ENCODE assay signal across 8 cellular contexts in genomic region chrX:82745676-82746170, GRCh38.
DNase-seq lines count a peak whose midpoint lies in the region; ATAC-seq, FAIRE-seq and TF ChIP-seq lines count a peak whose summit lies in the region.
"Not testable (repeated sequence)": the region's sequence is repeated elsewhere in the genome, so short reads cannot be mapped to it uniquely, and the experiment has no call there.

No MANE protein-coding gene starts in this region.

- not testable (repeated sequence) for H3K4ac ChIP-seq in H9 (ENCODE audit: low read depth, low read length)

- not testable (repeated sequence) for H3K23ac ChIP-seq in H9 (ENCODE audit: insufficient read length, low read depth, low read length)

- not testable (repeated sequence) for H3K18ac ChIP-seq in H9 (ENCODE audit: insufficient read length, low read depth, low read length)

- H2AFZ ChIP-seq in H9 (ENCODE audit: low read length), result not testable (repeated sequence)

- H3K14ac ChIP-seq in H9 (ENCODE audit: insufficient read depth, low read length), result not testable (repeated sequence)

- not testable (repeated sequence) for H2BK12ac ChIP-seq in H9 (ENCODE audit: insufficient read length, low read depth, low read length)

- not testable (repeated sequence) for H3K23me2 ChIP-seq in H9 (ENCODE audit: insufficient read length, low read depth, low read length, poor library complexity, severe bottlenecking)

- H3K9me3 Mint-ChIP-seq in H9, result peaks cover 39 to 45% of the 10 kb centered on the region in 2 experiments
- H3K9me3 Mint-ChIP-seq in WTC11, result not testable (repeated sequence)

- not testable (repeated sequence) for H3K36me3 ChIP-seq in colonic mucosa; mucosa of descending colon (ENCODE audit: low read depth)

- H4K20me1 ChIP-seq in H9 (ENCODE audit: control insufficient read depth, insufficient read depth, insufficient read length), result not testable (repeated sequence)

- H3K56ac ChIP-seq in H9 (ENCODE audit: insufficient read length, low read depth, low read length), result not testable (repeated sequence)

- H3K4me3 ChIP-seq in colonic mucosa, mucosa of descending colon: not testable (repeated sequence)

- FAIRE-seq in RCC 7860 (lab: Jason Lieb, UNC), result peak; percentile 94

- not testable (repeated sequence) for H3K27ac ChIP-seq in H9 (ENCODE audit: insufficient read length, low read depth, low read length); colonic mucosa

- not testable (repeated sequence) for H3K27me3 ChIP-seq in H9 (ENCODE audit: insufficient read depth, low read length); colonic mucosa

- H3K27ac Mint-ChIP-seq in H9, result peak overlapping the region in 2 of 3 experiments; percentile 77 to 92; a peak in 1 of 7 replicates
- peak overlapping the region; percentile 70; the same call in 1 of the 2 replicates for H3K27ac Mint-ChIP-seq in WTC11

- not testable (repeated sequence) for H2BK5ac ChIP-seq in H9 (ENCODE audit: insufficient read length, low read length)

- not testable (repeated sequence) for H2BK20ac ChIP-seq in H9 (ENCODE audit: low read depth, low read length, poor library complexity, severe bottlenecking)

- H3K9ac ChIP-seq in H9 (ENCODE audit: extremely low read depth, insufficient read length, low read length); colonic mucosa (ENCODE audit: low read depth in 2 of 2, low read length in 2 of 2): not testable (repeated sequence)

- H3K4me1 Mint-ChIP-seq in H9, result peaks cover 27 to 33% of the 10 kb centered on the region in 2 experiments
- H3K4me1 Mint-ChIP-seq in WTC11, result peaks cover 46% of the 10 kb centered on the region

- not testable (repeated sequence) for H4K5ac ChIP-seq in H9 (ENCODE audit: insufficient read length, low read depth, low read length)

- H2AK5ac ChIP-seq in H9 (ENCODE audit: insufficient read length, low read length), result not testable (repeated sequence)

- peaks cover 12% of the 10 kb centered on the region for H3K9me3 ChIP-seq in H9 (ENCODE audit: control insufficient read depth, low read depth, low read length)
- H3K9me3 ChIP-seq in colonic mucosa, mucosa of descending colon: not testable (repeated sequence)

- not testable (repeated sequence) for H3K4me3 Mint-ChIP-seq in H9, WTC11

- intact Hi-C loops in colonic mucosa (cut with DNase I); mucosa of descending colon (cut with DNase I, micrococcal nuclease): not testable (repeated sequence)

- H2BK120ac ChIP-seq in H9 (ENCODE audit: low read depth, low read length, poor library complexity, severe bottlenecking), result not testable (repeated sequence)

- H3K79me2 ChIP-seq in H9 (ENCODE audit: insufficient read depth, low read length), result not testable (repeated sequence)

- ATAC-seq in WTC11, mucosa of descending colon: not testable (repeated sequence)

- not testable (repeated sequence) for H3K79me1 ChIP-seq in H9 (ENCODE audit: insufficient read depth, low read depth, low read length, poor library complexity, severe bottlenecking)

- not testable (repeated sequence) for H3K4me1 ChIP-seq in H9 (ENCODE audit: insufficient read depth, low read length); colonic mucosa; mucosa of descending colon (ENCODE audit: low read depth)

- CTCF ChIA-PET in WTC11 (lab: Charles Lee), result not testable (repeated sequence)

- H3K36me3 Mint-ChIP-seq in H9 (ENCODE audit: insufficient read depth in 1 of 3, low read depth in 3 of 3); WTC11: not testable (repeated sequence)

- not testable (repeated sequence) for H2BK15ac ChIP-seq in H9 (ENCODE audit: low read depth, low read length)

- WGBS in H9 (ENCODE audit: extremely low coverage, insufficient read length, low lambda C conversion rate), result no CpG with 5 or more reads among the region's 6 CpGs

- H3K4me2 ChIP-seq in H9 (ENCODE audit: insufficient read depth, insufficient read length, low read length), result not testable (repeated sequence)

- not testable (repeated sequence) for H3T11ph ChIP-seq in H9 (ENCODE audit: low read length)

- H4K8ac ChIP-seq in H9 (replicated peaks; ENCODE audit: insufficient read length, low read depth, low read length), result not testable (repeated sequence)

- not testable (repeated sequence) for TF ChIP-seq CTCF in H9 (conservative IDR thresholded peaks at IDR 0.05); WTC11 (IDR thresholded peaks at IDR 0.05); colonic mucosa (IDR thresholded peaks at IDR 0.05); mucosa of descending colon (IDR thresholded peaks at IDR 0.05)

- POLR2A ChIA-PET in WTC11 (lab: Charles Lee), result not testable (repeated sequence)

- not testable (repeated sequence) for H3K27me3 Mint-ChIP-seq in H9 (ENCODE audit: low read depth); WTC11 (ENCODE audit: low read depth)

- H4K91ac ChIP-seq in H9 (ENCODE audit: insufficient read length, low read depth, low read length), result not testable (repeated sequence)

- DNase-seq in ACHN (peak; percentile 33), RCC 7860 (ENCODE audit: low spot score) (peak; percentile 44), colonic mucosa (peak; percentile 26), kidney glomerular epithelial cell (lab: John Stamatoyannopoulos, UW) (peak; percentile 12), mucosa of descending colon (peak in 2 of 3 donors; percentile 47 to 52), renal cortical epithelial cell (ENCODE audit: low read depth) (peak; percentile 66)
- DNase-seq in H9; WTC11 (ENCODE audit: low spot score): not testable (repeated sequence)

- in situ Hi-C loops in ACHN (cut with HindIII; ENCODE audit: low pct_ligation_motif_present, low pct_unique_long_range_greater_than_20kb, low sequenced_read_pairs), result not testable (repeated sequence)
